In genomic region chr13:45847554-45848224, GRCh38 we compare ENCODE assay signal across 9 cellular contexts. TPM values are rescaled to one million over a fixed set of nuclear protein-coding genes. Genes with fewer than 3 reads are reported as not detected.
DNase-seq lines count a peak whose midpoint lies in the region; ATAC-seq and TF ChIP-seq lines count a peak whose summit lies in the region.
"Had no signal": no experiment of that assay in that cellular context is flagged by ENCODE, and none has a peak within 500 bp of the region (broad histone marks: within the 10 kb centered on the region; RNA-seq: fewer than 3 reads in every experiment).

No MANE protein-coding gene starts in this region.

- H3K27ac Mint-ChIP-seq in immature natural killer cell (peak overlapping the region in 1 of 6 donors; percentile 6), HFFc6 (no peak overlapping the region)

- H3K36me3 Mint-ChIP-seq in immature natural killer cell: no peaks in the 10 kb centered on the region
- H3K36me3 Mint-ChIP-seq in HFFc6 (ENCODE audit: low read depth): no peaks in the 10 kb centered on the region

- H3K27me3 Mint-ChIP-seq in immature natural killer cell (ENCODE audit: low read depth in 3 of 3) (peaks cover 14 to 19% (median 14%) of the 10 kb centered on the region in 3 donors), HFFc6 (ENCODE audit: insufficient read depth) (peaks cover 24% of the 10 kb centered on the region)

- H2AFZ ChIP-seq in KMS-11 (ENCODE audit: low read depth): peak overlapping the region; percentile 72

- H3K36me3 ChIP-seq in KMS-11 (ENCODE audit: insufficient read depth): no peaks in the 10 kb centered on the region

- TF ChIP-seq CTCF in KMS-11 (conservative IDR thresholded peaks at IDR 0.05; ENCODE audit: low read depth, low read length) (no peak), HFFc6 (IDR thresholded peaks at IDR 0.05) (no peak)

- H3K9me3 Mint-ChIP-seq in immature natural killer cell (no peaks in the 10 kb centered on the region), HFFc6 (no peaks in the 10 kb centered on the region)

- H3K4me3 ChIP-seq in KMS-11 (IDR thresholded peaks at IDR 0.05; ENCODE audit: insufficient read depth, low read depth, low read length): no peak overlapping the region
- H3K4me3 ChIP-seq: skin epidermis had no signal

- peaks cover 34% of the 10 kb centered on the region for H3K4me1 ChIP-seq in KMS-11 (ENCODE audit: low read depth, poor library complexity, severe bottlenecking)

- no peak for ATAC-seq in HG03175 (IDR thresholded peaks at IDR 0.05; ENCODE audit: unreplicated experiment)
- ATAC-seq in GM21825 (IDR thresholded peaks at IDR 0.05; ENCODE audit: unreplicated experiment): no peak

- peak overlapping the region; percentile 25; the same call in 1 of the 2 replicates for H3K9ac ChIP-seq in KMS-11

- H3K79me2 ChIP-seq in KMS-11 (ENCODE audit: insufficient read depth, low read depth): no peaks in the 10 kb centered on the region

- H3K4me3 Mint-ChIP-seq in immature natural killer cell: peak overlapping the region in 3 of 5 donors; percentile 4 to 57 (median 48)
- no peak overlapping the region for H3K4me3 Mint-ChIP-seq in HFFc6

- no peaks in the 10 kb centered on the region for H4K20me1 ChIP-seq in KMS-11 (ENCODE audit: insufficient read depth)

- H3K27me3 ChIP-seq in KMS-11 (ENCODE audit: insufficient read depth, low read depth): no peaks in the 10 kb centered on the region

- H3K27ac ChIP-seq in KMS-11: peak overlapping the region; percentile 66
- H3K27ac ChIP-seq: skin epidermis had no signal

- DNase-seq in DMS79 treated with DMSO at 0.1 percent for 48 hours (lab: John Stamatoyannopoulos, UW) (peak; percentile 90), immature natural killer cell (no peak), HFFc6 (no peak), LoVo (ENCODE audit: low spot score) (no peak)
- peak; percentile 8 to 22 for DNase-seq in activated CD4-positive, alpha-beta T cell treated with anti-CD3 and anti-CD28 coated beads for 4 hours

- H3K4me2 ChIP-seq in KMS-11: peak overlapping the region; percentile 67

- H3K4me1 Mint-ChIP-seq in immature natural killer cell (peaks cover 22 to 34% of the 10 kb centered on the region in 2 donors), HFFc6 (ENCODE audit: low read depth) (no peaks in the 10 kb centered on the region)

RNA-seq across cellular contexts. Expression of gene SIAH3, which starts 3.9 kb away (rescaled TPM):
- polyA plus RNA-seq in immature natural killer cell: not detected
- not detected for total RNA-seq in HFFc6 (2021; fragmentation: NEBNext Ultra II Directional; extraction: Animal tissue kit (Norgen Biotek cat#: 25700))

Comparison
In these comparisons a context has a peak if more than half of its experiments do, and no peak if none do; other contexts are left out.
1. DNase-seq: peak in DMS79 treated with DMSO at 0.1 percent for 48 hours (single experiment) and activated CD4-positive, alpha-beta T cell treated with anti-CD3 and anti-CD28 coated beads for 4 hours (2 of 2); none in immature natural killer cell (0 of 3), HFFc6 (single experiment) and LoVo (single experiment).